ENCODE assay signal across 24 cellular contexts in the genomic region with DNA sequence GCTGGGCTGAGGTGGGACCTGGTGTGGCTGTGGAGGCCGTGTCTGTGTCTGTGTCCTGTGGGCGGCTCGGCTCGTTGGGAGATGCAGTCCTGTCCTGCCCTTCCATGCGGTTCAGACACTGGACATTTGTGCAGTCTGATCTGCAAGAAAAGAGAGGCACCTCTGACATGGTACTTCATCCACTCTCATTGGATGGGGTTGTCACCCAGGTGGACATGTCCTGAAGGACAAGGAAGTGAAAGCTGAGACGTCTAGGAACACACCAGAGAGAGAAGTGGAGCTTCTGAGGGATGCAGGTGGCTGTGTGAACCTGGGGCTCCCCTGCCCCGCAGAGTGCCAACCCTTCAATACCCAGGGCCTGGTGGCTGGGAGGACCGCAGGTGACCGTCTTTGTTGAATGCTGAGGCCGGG. TPM values are rescaled to one million over a fixed set of nuclear protein-coding genes. Genes with fewer than 3 reads are reported as not detected.
DNase-seq lines count a peak whose midpoint lies in the region; ATAC-seq, FAIRE-seq and TF ChIP-seq lines count a peak whose summit lies in the region.
"Had no signal": no experiment of that assay in that cellular context is flagged by ENCODE, and none has a peak within 500 bp of the region (broad histone marks: within the 10 kb centered on the region; RNA-seq: fewer than 3 reads in every experiment).

No MANE protein-coding gene starts in this region.

- DNase-seq in right cardiac atrium (peak in 2 of 3 donors; percentile 2 to 30), cardiac septum (ENCODE audit: low spot score) (no peak), OCI-LY7 (ENCODE audit: low spot score) (peak; percentile 58), kidney (peak; percentile 24)
- DNase-seq in activated CD4-positive, alpha-beta T cell treated with anti-CD3 and anti-CD28 coated beads, Interleukin-2, amount 10 ng/mL, durations not matched to agents 7 days and 5 days = no peak
- DNase-seq: Calu3; CD8-positive, alpha-beta memory T cell; DMS79 treated with DMSO at 0.1 percent for 48 hours; GF-D8; KBM-7; MG63; NCI-H2029 treated with DMSO at 0.1 percent for 48 hours; NCI-H69; OCI-M1; Peyer's patch had no signal

- ATAC-seq in right cardiac atrium = no peak
- no peak for ATAC-seq in GM19324 (IDR thresholded peaks at IDR 0.05; ENCODE audit: low FRiP score, unreplicated experiment)
- ATAC-seq in HG03175 (IDR thresholded peaks at IDR 0.05; ENCODE audit: unreplicated experiment) = no peak
- ATAC-seq: HepG2, SK-N-SH treated with all-trans-retinoic acid at 6 μM for 48 hours had no signal

- no peak for FAIRE-seq in kidney (lab: Jason Lieb, UNC)
- FAIRE-seq: GM12891, HepG2 had no signal

- CTCF ChIA-PET in OCI-LY7 (lab: Charles Lee; ENCODE audit: unreplicated experiment) = no interaction called here
- CTCF ChIA-PET in activated CD4-positive, alpha-beta T cell treated with anti-CD3 and anti-CD28 coated beads, Interleukin-2, amount 10 ng/mL, durations not matched to agents 7 days and 5 days (lab: Charles Lee) = interaction anchor here (0.6 kb wide), 1 partner anchor 179 kb away, joined by 3 read pairs; no protein-coding TSS in a partner anchor

- H3K27ac Mint-ChIP-seq in activated CD4-positive, alpha-beta T cell treated with anti-CD3 and anti-CD28 coated beads, Interleukin-2, amount 10 ng/mL, durations not matched to agents 7 days and 5 days = no peak overlapping the region
- H3K27ac Mint-ChIP-seq: CD14-positive monocyte; CD8-positive, alpha-beta memory T cell had no signal

- H3K9me3 ChIP-seq in right cardiac atrium (ENCODE audit: control insufficient read depth, low read length) (no peaks in the 10 kb centered on the region), OCI-LY7 (ENCODE audit: low read length) (peaks cover 9% of the 10 kb centered on the region; the same call in 1 of the 2 replicates), kidney (ENCODE audit: control insufficient read depth in 1 of 2, low read length in 2 of 2) (no peaks in the 10 kb centered on the region)
- H3K9me3 ChIP-seq: Peyer's patch, SJCRH30 had no signal

- H3K9me3 Mint-ChIP-seq in activated CD4-positive, alpha-beta T cell treated with anti-CD3 and anti-CD28 coated beads, Interleukin-2, amount 10 ng/mL, durations not matched to agents 7 days and 5 days = no peaks in the 10 kb centered on the region

- TF ChIP-seq CTCF in OCI-LY7 (conservative IDR thresholded peaks at IDR 0.05; ENCODE audit: low read length) (no peak), kidney (IDR thresholded peaks at IDR 0.05; ENCODE audit: borderline replicate concordance, extremely low read depth, insufficient read depth) (no peak)

- H2AFZ ChIP-seq in OCI-LY7 (ENCODE audit: low read length) = no peak overlapping the region

- H3K4me2 ChIP-seq in OCI-LY7 (ENCODE audit: low read length) = peak overlapping the region; percentile 56

- peaks cover 17% of the 10 kb centered on the region for H3K27me3 Mint-ChIP-seq in activated CD4-positive, alpha-beta T cell treated with anti-CD3 and anti-CD28 coated beads, Interleukin-2, amount 10 ng/mL, durations not matched to agents 7 days and 5 days

- POLR2A ChIA-PET in OCI-LY7 (lab: Charles Lee) = no interaction called here
- POLR2A ChIA-PET in activated CD4-positive, alpha-beta T cell treated with anti-CD3 and anti-CD28 coated beads, Interleukin-2, amount 10 ng/mL, durations not matched to agents 7 days and 5 days (lab: Charles Lee) = no interaction called here

- H3K79me2 ChIP-seq in OCI-LY7 (ENCODE audit: insufficient read depth, low read depth, low read length) = no peaks in the 10 kb centered on the region

- 89% methylated on average over 10 of the region's 10 CpGs for WGBS in right cardiac atrium

- H3K9ac ChIP-seq in kidney (ENCODE audit: low read length in 2 of 2) = no peak overlapping the region

- no peak overlapping the region for H3K27ac ChIP-seq in right cardiac atrium (ENCODE audit: low read length)
- no peak overlapping the region for H3K27ac ChIP-seq in OCI-LY7 (ENCODE audit: low read depth, low read length, poor library complexity, severe bottlenecking)
- no peak overlapping the region for H3K27ac ChIP-seq in kidney (ENCODE audit: low read depth in 2 of 2, low read length in 2 of 2)
- H3K27ac ChIP-seq: Peyer's patch had no signal

- H3K36me3 ChIP-seq in OCI-LY7 (ENCODE audit: insufficient read depth, low read length) (no peaks in the 10 kb centered on the region; the same call in 1 of the 2 replicates), kidney (ENCODE audit: control insufficient read depth in 1 of 2, insufficient read depth in 2 of 2, low read length in 2 of 2) (no peaks in the 10 kb centered on the region)
- H3K36me3 ChIP-seq: MG63, Peyer's patch, SJCRH30 had no signal

- no peaks in the 10 kb centered on the region for H3K9me2 ChIP-seq in OCI-LY7 (ENCODE audit: insufficient read depth, low read length)

- intact Hi-C loops in right cardiac atrium (cut with DNase I) = no loop called here
- intact Hi-C loops in cardiac septum (cut with DNase I) = no loop called here
- intact Hi-C loops in OCI-LY7 (cut with micrococcal nuclease; ENCODE audit: unreplicated experiment) = no loop called here
- intact Hi-C loops in kidney (cut with DNase I) = no loop called here

- H3K4me1 ChIP-seq in right cardiac atrium (ENCODE audit: control insufficient read depth, insufficient read depth, low read length) = no peaks in the 10 kb centered on the region
- peaks cover 46% of the 10 kb centered on the region for H3K4me1 ChIP-seq in OCI-LY7 (ENCODE audit: insufficient read depth, low read length, poor library complexity, severe bottlenecking)
- H3K4me1 ChIP-seq in kidney (ENCODE audit: control insufficient read depth in 1 of 2, insufficient read depth in 1 of 2, low read depth in 1 of 2, low read length in 2 of 2) = no peaks in the 10 kb centered on the region
- H3K4me1 ChIP-seq: Peyer's patch had no signal

- H4K20me1 ChIP-seq in OCI-LY7 (ENCODE audit: insufficient read depth, low read length) = no peaks in the 10 kb centered on the region

- no peak overlapping the region for H3K4me3 ChIP-seq in right cardiac atrium (ENCODE audit: low read length)
- H3K4me3 ChIP-seq in OCI-LY7 (ENCODE audit: low read depth, low read length, poor library complexity, severe bottlenecking) = no peak overlapping the region
- H3K4me3 ChIP-seq in kidney (ENCODE audit: low read length in 2 of 2) = no peak overlapping the region
- H3K4me3 ChIP-seq: MG63, Peyer's patch, SJCRH30 had no signal

- no peak overlapping the region for H3K4me3 Mint-ChIP-seq in activated CD4-positive, alpha-beta T cell treated with anti-CD3 and anti-CD28 coated beads, Interleukin-2, amount 10 ng/mL, durations not matched to agents 7 days and 5 days
- H3K4me3 Mint-ChIP-seq: CD8-positive, alpha-beta memory T cell had no signal

- no TSS peak for BruUV-seq in OCI-LY7 (replicated peaks; lab: Mats Ljungman, UMichigan)

- peaks cover 10% of the 10 kb centered on the region for H3K4me1 Mint-ChIP-seq in activated CD4-positive, alpha-beta T cell treated with anti-CD3 and anti-CD28 coated beads, Interleukin-2, amount 10 ng/mL, durations not matched to agents 7 days and 5 days

- H3K27me3 ChIP-seq in right cardiac atrium (ENCODE audit: control insufficient read depth, insufficient read depth) = no peaks in the 10 kb centered on the region
- H3K27me3 ChIP-seq: MG63, Peyer's patch, SJCRH30 had no signal

- no peaks in the 10 kb centered on the region for H3K36me3 Mint-ChIP-seq in activated CD4-positive, alpha-beta T cell treated with anti-CD3 and anti-CD28 coated beads, Interleukin-2, amount 10 ng/mL, durations not matched to agents 7 days and 5 days (ENCODE audit: low read depth)
- H3K36me3 Mint-ChIP-seq: CD14-positive monocyte; CD8-positive, alpha-beta memory T cell had no signal

RNA-seq across cellular contexts. Expression of a gene that starts 18.4 kb away (rescaled TPM):
- total RNA-seq in right cardiac atrium = 1 to 10 TPM in 1 of 4 donors, under 1 TPM in 3; 0.19 to 1.4 (median 0.78) TPM
- polyA plus RNA-seq in right cardiac atrium = 0.88 TPM
- 0.48 TPM for total RNA-seq in cardiac septum
- total RNA-seq in OCI-LY7 (2014; rRNA removed; shearing (Covaris generic)) = not detected in 2 replicates
- 0.23 TPM in 1 of 2 replicates, not detected in the other for total RNA-seq in OCI-LY7 (2022)
- total RNA-seq in kidney = 5.5 TPM
- polyA plus RNA-seq in kidney (ENCODE audit: insufficient read depth, low read depth, low replicate concordance) = 0.45 TPM
- total RNA-seq in activated CD4-positive, alpha-beta T cell treated with anti-CD3 and anti-CD28 coated beads, Interleukin-2, amount 10 ng/mL, durations not matched to agents 7 days and 5 days = not detected
- total RNA-seq: Calu3; CD8-positive, alpha-beta memory T cell; H4; HepG2 had no signal
- polyA plus RNA-seq: CD14-positive monocyte; CD8-positive, alpha-beta memory T cell; HepG2 had no signal

RNA-seq across cellular contexts. Expression of a gene that starts 55.7 kb away (rescaled TPM):
- total RNA-seq in right cardiac atrium (1 to 10 TPM in 1 of 4 donors, not detected in 3; 9.0 TPM), cardiac septum (5.5 TPM), OCI-LY7 (2022) (not detected in 2 replicates), kidney (1.9 TPM)
- polyA plus RNA-seq in right cardiac atrium (29.5 TPM), kidney (ENCODE audit: insufficient read depth, low read depth, low replicate concordance) (4.1 TPM)
- not detected in 2 replicates for total RNA-seq in OCI-LY7 (2014; rRNA removed; shearing (Covaris generic))
- not detected for total RNA-seq in activated CD4-positive, alpha-beta T cell treated with anti-CD3 and anti-CD28 coated beads, Interleukin-2, amount 10 ng/mL, durations not matched to agents 7 days and 5 days
- total RNA-seq: Calu3; CD8-positive, alpha-beta memory T cell; HepG2; HT1080 had no signal
- polyA plus RNA-seq: CD8-positive, alpha-beta memory T cell; HepG2 had no signal

Comparison
In these comparisons a context has a peak if more than half of its experiments do, and no peak if none do; other contexts are left out.
1. DNase-seq: peak in right cardiac atrium (2 of 3), OCI-LY7 (single experiment) and kidney (single experiment); none in cardiac septum (single experiment) and activated CD4-positive, alpha-beta T cell treated with anti-CD3 and anti-CD28 coated beads, Interleukin-2, amount 10 ng/mL, durations not matched to agents 7 days and 5 days (single experiment).